Comparison of ENCODE assay signal across 9 cellular contexts in the genomic region with DNA sequence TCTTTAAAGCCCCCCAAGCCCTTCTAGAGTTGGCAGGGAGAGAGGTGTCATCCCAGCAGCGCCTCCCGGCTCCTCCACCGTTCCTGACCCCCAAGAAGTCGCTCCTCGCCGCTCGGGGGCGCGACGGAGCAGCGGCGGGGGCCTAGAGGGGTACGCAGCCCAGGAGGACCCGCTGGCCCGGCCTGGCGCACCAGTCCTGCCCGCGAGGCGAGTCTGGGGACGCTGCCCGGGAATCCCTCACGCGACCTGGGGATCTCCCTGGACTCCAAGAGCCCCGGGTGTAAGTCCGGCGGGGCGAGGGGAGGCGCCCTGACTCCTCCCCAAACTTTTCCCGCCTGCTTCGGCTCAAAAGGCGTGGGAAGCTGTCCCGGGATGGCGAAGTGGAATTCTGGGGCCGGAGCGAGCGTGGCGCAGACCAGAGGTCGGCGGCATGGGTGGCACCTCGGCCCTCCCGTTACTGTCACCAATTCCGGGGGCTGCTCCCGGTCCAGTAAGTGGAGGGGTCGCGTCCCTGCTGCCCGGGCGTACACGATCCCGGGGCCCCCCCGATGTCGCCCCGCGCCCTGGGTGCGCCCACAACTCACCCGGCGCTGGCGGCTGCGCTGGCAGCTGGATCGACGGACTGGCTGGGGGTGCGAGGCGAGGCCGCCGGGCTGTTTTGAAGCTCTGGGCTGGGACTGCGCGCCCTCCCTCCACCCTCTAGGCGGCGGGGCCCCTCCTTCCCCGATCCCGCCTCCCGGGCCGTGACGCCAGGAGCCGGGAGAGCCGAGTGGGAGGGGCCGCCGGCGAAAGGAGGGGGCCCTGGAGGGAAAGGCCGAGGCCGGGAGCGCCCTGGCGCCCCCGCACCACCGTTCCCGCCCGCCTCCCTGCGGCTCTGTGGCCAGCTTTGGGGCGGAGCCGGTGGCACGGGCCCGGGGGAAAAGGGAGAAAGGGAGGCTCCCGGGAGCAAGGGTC.
DNase-seq lines count a peak whose midpoint lies in the region; ATAC-seq lines count a peak whose summit lies in the region.
"Had no signal": no experiment of that assay in that cellular context is flagged by ENCODE, and none has a peak within 500 bp of the region (broad histone marks: within the 10 kb centered on the region; RNA-seq: fewer than 3 reads in every experiment).

EMP2 (minus strand) TSS at position 634 of the 954 bp plus-strand sequence. CDS start 32,981 bp downstream, outside the sequence.

- H3K36me3 Mint-ChIP-seq in dendritic cell treated with granulocyte-macrophage colony-stimulating factor and Interleukin-4, amounts not matched to agents 40 ng/mL and 50 ng/mL, for 4 days (ENCODE audit: low read depth), result no peaks in the 10 kb centered on the region
- H3K36me3 Mint-ChIP-seq: activated naive CD4-positive, alpha-beta T cell treated with anti-CD3 and anti-CD28 coated beads, Interleukin-2, amount 50 U/mL, for 72 hours had no signal

- DNase-seq in NCI-H2227 (lab: John Stamatoyannopoulos, UW; ENCODE audit: unreplicated experiment) (peak; percentile 71), NCI-H2227 treated with DMSO at 0.1 percent for 48 hours (lab: John Stamatoyannopoulos, UW) (no peak), NCI-H526 treated with DMSO at 0.1 percent for 48 hours (lab: John Stamatoyannopoulos, UW) (peak; percentile 69), kidney tubule cell (ENCODE audit: low spot score) (peak; percentile 61)
- peak in 1 of 2 donors; percentile 1 for DNase-seq in stimulated activated naive CD8-positive, alpha-beta T cell treated with anti-CD3 and anti-CD28 coated beads, Interleukin-15, amount 100 ng/mL, for 72 hours

- H3K27ac Mint-ChIP-seq in dendritic cell treated with granulocyte-macrophage colony-stimulating factor and Interleukin-4, amounts not matched to agents 40 ng/mL and 50 ng/mL, for 4 days, result no peak within 1 kb of the TSS
- H3K27ac Mint-ChIP-seq in stimulated activated naive CD8-positive, alpha-beta T cell treated with anti-CD3 and anti-CD28 coated beads, Interleukin-15, amount 100 ng/mL, for 72 hours, result no peak within 1 kb of the TSS

- ATAC-seq in stimulated activated naive CD8-positive, alpha-beta T cell treated with anti-CD3 and anti-CD28 coated beads, Interleukin-15, amount 100 ng/mL, for 72 hours, result peak; percentile 42
- ATAC-seq in HG02798 (IDR thresholded peaks at IDR 0.05; ENCODE audit: poor library complexity, unreplicated experiment) (no peak), GM18511 (IDR thresholded peaks at IDR 0.05; ENCODE audit: unreplicated experiment) (no peak)
- ATAC-seq: activated naive CD4-positive, alpha-beta T cell treated with anti-CD3 and anti-CD28 coated beads, Interleukin-2, amount 50 U/mL, for 72 hours had no signal

- H3K27me3 Mint-ChIP-seq in dendritic cell treated with granulocyte-macrophage colony-stimulating factor and Interleukin-4, amounts not matched to agents 40 ng/mL and 50 ng/mL, for 4 days, result peaks cover 72% of the 10 kb centered on the region
- peaks cover 75% of the 10 kb centered on the region for H3K27me3 Mint-ChIP-seq in stimulated activated naive CD8-positive, alpha-beta T cell treated with anti-CD3 and anti-CD28 coated beads, Interleukin-15, amount 100 ng/mL, for 72 hours

- H3K4me3 Mint-ChIP-seq in dendritic cell treated with granulocyte-macrophage colony-stimulating factor and Interleukin-4, amounts not matched to agents 40 ng/mL and 50 ng/mL, for 4 days, result peak within 1 kb of the TSS; percentile 52
- peak within 1 kb of the TSS; percentile 46 to 54 for H3K4me3 Mint-ChIP-seq in stimulated activated naive CD8-positive, alpha-beta T cell treated with anti-CD3 and anti-CD28 coated beads, Interleukin-15, amount 100 ng/mL, for 72 hours

- intact Hi-C loops in dendritic cell treated with granulocyte-macrophage colony-stimulating factor and Interleukin-4, amounts not matched to agents 40 ng/mL and 50 ng/mL, for 4 days (cut with micrococcal nuclease), result no loop called here

- H3K9me3 Mint-ChIP-seq in dendritic cell treated with granulocyte-macrophage colony-stimulating factor and Interleukin-4, amounts not matched to agents 40 ng/mL and 50 ng/mL, for 4 days, result no peaks in the 10 kb centered on the region
- no peaks in the 10 kb centered on the region for H3K9me3 Mint-ChIP-seq in stimulated activated naive CD8-positive, alpha-beta T cell treated with anti-CD3 and anti-CD28 coated beads, Interleukin-15, amount 100 ng/mL, for 72 hours
- H3K9me3 Mint-ChIP-seq: activated naive CD4-positive, alpha-beta T cell treated with anti-CD3 and anti-CD28 coated beads, Interleukin-2, amount 50 U/mL, for 72 hours had no signal

- H3K4me1 Mint-ChIP-seq in dendritic cell treated with granulocyte-macrophage colony-stimulating factor and Interleukin-4, amounts not matched to agents 40 ng/mL and 50 ng/mL, for 4 days (ENCODE audit: low read depth), result peaks cover 9% of the 10 kb centered on the region
- H3K4me1 Mint-ChIP-seq in stimulated activated naive CD8-positive, alpha-beta T cell treated with anti-CD3 and anti-CD28 coated beads, Interleukin-15, amount 100 ng/mL, for 72 hours, result peaks cover 5% of the 10 kb centered on the region
